19 cellular contexts compared by ENCODE assay signal in genomic region chr6:35445691-35446090, GRCh38. TPM values are rescaled to one million over a fixed set of nuclear protein-coding genes. Genes with fewer than 3 reads are reported as not detected.
DNase-seq lines count a peak whose midpoint lies in the region; ATAC-seq and TF ChIP-seq lines count a peak whose summit lies in the region.
"Had no signal": no experiment of that assay in that cellular context is flagged by ENCODE, and none has a peak within 500 bp of the region (broad histone marks: within the 10 kb centered on the region; RNA-seq: fewer than 3 reads in every experiment).

No MANE protein-coding gene starts in this region.

- H3K9ac ChIP-seq in BLaER1 treated with 17β-estradiol and CSF1 and Interleukin-3, amounts not matched to agents 10 nM and 100 nM, result no peak overlapping the region

- peaks cover 9 to 31% (median 18%) of the 10 kb centered on the region in 10 experiments for H3K4me1 ChIP-seq in BLaER1 treated with 17β-estradiol and CSF1 and Interleukin-3, amounts not matched to agents 10 nM and 100 nM
- no peaks in the 10 kb centered on the region for H3K4me1 ChIP-seq in transverse colon
- H3K4me1 ChIP-seq: thyroid gland had no signal

- no peak overlapping the region; a peak in 1 of 22 replicates for H3K27ac ChIP-seq in BLaER1 treated with 17β-estradiol and CSF1 and Interleukin-3, amounts not matched to agents 10 nM and 100 nM
- H3K27ac ChIP-seq in transverse colon, result no peak overlapping the region
- H3K27ac ChIP-seq: esophagus muscularis mucosa, thyroid gland had no signal

- no peaks in the 10 kb centered on the region for H3K36me3 ChIP-seq in BLaER1 treated with 17β-estradiol and CSF1 and Interleukin-3, amounts not matched to agents 10 nM and 100 nM
- no peaks in the 10 kb centered on the region for H3K36me3 ChIP-seq in transverse colon
- H3K36me3 ChIP-seq: esophagus muscularis mucosa, thyroid gland had no signal

- no peak for TF ChIP-seq CTCF in transverse colon (IDR thresholded peaks at IDR 0.05)

- no peaks in the 10 kb centered on the region for H3K27me3 ChIP-seq in BLaER1 treated with 17β-estradiol and CSF1 and Interleukin-3, amounts not matched to agents 10 nM and 100 nM
- H3K27me3 ChIP-seq in transverse colon, result no peaks in the 10 kb centered on the region
- H3K27me3 ChIP-seq: esophagus muscularis mucosa, thyroid gland had no signal

- peak overlapping the region; percentile 5 to 80 (median 47); a peak in 20 of 22 replicates for H3K4me2 ChIP-seq in BLaER1 treated with 17β-estradiol and CSF1 and Interleukin-3, amounts not matched to agents 10 nM and 100 nM

- in situ Hi-C loops in transverse colon (cut with MboI; ENCODE audit: low pct_ligation_motif_present in 1 of 4, low pct_unique_long_range_greater_than_20kb in 1 of 4, low sequenced_read_pairs in 3 of 4), result loop anchor here in 3 of 4 donors (10.0 to 25.0 kb wide), 2 partner anchors 101 to 133 kb away; partner anchors contain the start of gene PPARD (in 2 of the 3)

- DNase-seq in SKM-1 (lab: John Stamatoyannopoulos, UW; ENCODE audit: unreplicated experiment) (peak; percentile 7), SKM-1 treated with dmso at 0.1 percent for 144 hours (lab: John Stamatoyannopoulos, UW; ENCODE audit: unreplicated experiment) (no peak), NCI-H226 (peak; percentile 56), transverse colon (no peak), iPS-NIHi7 (ENCODE audit: extremely low spot score) (no peak), islet precursor cell (no peak)
- DNase-seq: DMS153, H7, head of caudate nucleus, KG1, NCI-H1417 treated with DMSO at 0.1 percent for 48 hours, RPMI8226, small intestine, SW 1271, thyroid gland had no signal

- TF ChIP-seq EP300 in transverse colon (IDR thresholded peaks at IDR 0.05; ENCODE audit: low read depth), result no peak

- H3K9me3 ChIP-seq in BLaER1 treated with 17β-estradiol and CSF1 and Interleukin-3, amounts not matched to agents 10 nM and 100 nM (replicated peaks in 1 of 11), result no peaks in the 10 kb centered on the region
- no peaks in the 10 kb centered on the region for H3K9me3 ChIP-seq in transverse colon
- H3K9me3 ChIP-seq: esophagus muscularis mucosa, thyroid gland had no signal

- peak; percentile 15 for ATAC-seq in esophagus mucosa
- ATAC-seq: naive thymus-derived CD8-positive, alpha-beta T cell had no signal

- no peak overlapping the region for H3K4me3 ChIP-seq in BLaER1 treated with 17β-estradiol and CSF1 and Interleukin-3, amounts not matched to agents 10 nM and 100 nM
- H3K4me3 ChIP-seq in transverse colon, result no peak overlapping the region
- H3K4me3 ChIP-seq: esophagus muscularis mucosa, thyroid gland had no signal

- intact Hi-C loops in transverse colon (cut with DNase I; ENCODE audit: low total_unique reads), result no loop called here

- no peaks in the 10 kb centered on the region for H4K20me1 ChIP-seq in BLaER1 treated with 17β-estradiol and CSF1 and Interleukin-3, amounts not matched to agents 10 nM and 100 nM

- TF ChIP-seq POLR2A in transverse colon (IDR thresholded peaks at IDR 0.05), result no peak

- WGBS in transverse colon (ENCODE audit: low coverage in 1 of 2), 2 donors, result 60 to 100% methylated on average over 1 to 5 of the region's 7 CpGs

RNA-seq across cellular contexts. Expression of gene FANCE, which starts 6.4 kb away (rescaled TPM):
- total RNA-seq in esophagus mucosa, result 10.4 TPM
- 10 to 100 TPM in 1 of 4 donors, 1 to 10 TPM in 2, under 1 TPM in 1; 0.75 to 30.8 (median 3.8) TPM for total RNA-seq in transverse colon

RNA-seq across cellular contexts. Expression of gene RPL10A, which starts 22.5 kb away (rescaled TPM):
- 1,723 TPM for total RNA-seq in esophagus mucosa
- 100 to 1,000 TPM; 323 to 991 (median 649) TPM for total RNA-seq in transverse colon

RNA-seq across cellular contexts. Expression of gene TEAD3, which starts 51.2 kb away (rescaled TPM):
- total RNA-seq in esophagus mucosa, result 21.7 TPM
- total RNA-seq in transverse colon, result 10 to 100 TPM; 23.0 to 67.7 (median 25.3) TPM

Comparison
In these comparisons a context has a peak if more than half of its experiments do, and no peak if none do; other contexts are left out.
1. DNase-seq: peak in SKM-1 (single experiment) and NCI-H226 (single experiment); none in SKM-1 treated with dmso at 0.1 percent for 144 hours (single experiment), transverse colon (single experiment), iPS-NIHi7 (single experiment) and islet precursor cell (single experiment).